1 cellular context compared by ENCODE assay signal in genomic region chr4:186643501-186644315, GRCh38.
TF ChIP-seq lines count a peak whose summit lies in the region.

No MANE protein-coding gene starts in this region.

TF ChIP-seq in K562, 482 proteins besides CTCF, POLR2A, EP300 and RAD21 (continued from another document and continues in another):
- TF ChIP-seq, protein P1, sequence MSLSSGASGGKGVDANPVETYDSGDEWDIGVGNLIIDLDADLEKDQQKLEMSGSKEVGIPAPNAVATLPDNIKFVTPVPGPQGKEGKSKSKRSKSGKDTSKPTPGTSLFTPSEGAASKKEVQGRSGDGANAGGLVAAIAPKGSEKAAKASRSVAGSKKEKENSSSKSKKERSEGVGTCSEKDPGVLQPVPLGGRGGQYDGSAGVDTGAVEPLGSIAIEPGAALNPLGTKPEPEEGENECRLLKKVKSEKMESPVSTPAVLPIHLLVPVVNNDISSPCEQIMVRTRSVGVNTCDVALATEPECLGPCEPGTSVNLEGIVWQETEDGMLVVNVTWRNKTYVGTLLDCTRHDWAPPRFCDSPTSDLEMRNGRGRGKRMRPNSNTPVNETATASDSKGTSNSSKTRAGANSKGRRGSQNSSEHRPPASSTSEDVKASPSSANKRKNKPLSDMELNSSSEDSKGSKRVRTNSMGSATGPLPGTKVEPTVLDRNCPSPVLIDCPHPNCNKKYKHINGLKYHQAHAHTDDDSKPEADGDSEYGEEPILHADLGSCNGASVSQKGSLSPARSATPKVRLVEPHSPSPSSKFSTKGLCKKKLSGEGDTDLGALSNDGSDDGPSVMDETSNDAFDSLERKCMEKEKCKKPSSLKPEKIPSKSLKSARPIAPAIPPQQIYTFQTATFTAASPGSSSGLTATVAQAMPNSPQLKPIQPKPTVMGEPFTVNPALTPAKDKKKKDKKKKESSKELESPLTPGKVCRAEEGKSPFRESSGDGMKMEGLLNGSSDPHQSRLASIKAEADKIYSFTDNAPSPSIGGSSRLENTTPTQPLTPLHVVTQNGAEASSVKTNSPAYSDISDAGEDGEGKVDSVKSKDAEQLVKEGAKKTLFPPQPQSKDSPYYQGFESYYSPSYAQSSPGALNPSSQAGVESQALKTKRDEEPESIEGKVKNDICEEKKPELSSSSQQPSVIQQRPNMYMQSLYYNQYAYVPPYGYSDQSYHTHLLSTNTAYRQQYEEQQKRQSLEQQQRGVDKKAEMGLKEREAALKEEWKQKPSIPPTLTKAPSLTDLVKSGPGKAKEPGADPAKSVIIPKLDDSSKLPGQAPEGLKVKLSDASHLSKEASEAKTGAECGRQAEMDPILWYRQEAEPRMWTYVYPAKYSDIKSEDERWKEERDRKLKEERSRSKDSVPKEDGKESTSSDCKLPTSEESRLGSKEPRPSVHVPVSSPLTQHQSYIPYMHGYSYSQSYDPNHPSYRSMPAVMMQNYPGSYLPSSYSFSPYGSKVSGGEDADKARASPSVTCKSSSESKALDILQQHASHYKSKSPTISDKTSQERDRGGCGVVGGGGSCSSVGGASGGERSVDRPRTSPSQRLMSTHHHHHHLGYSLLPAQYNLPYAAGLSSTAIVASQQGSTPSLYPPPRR (CRISPR knock-in tag; IDR thresholded peaks at IDR 0.05; ENCODE audit: borderline replicate concordance) = no peak
- TF ChIP-seq HDAC3 (IDR thresholded peaks at IDR 0.05; ENCODE audit: borderline replicate concordance, partially characterized antibody) (no peak), CGGBP1 (CRISPR knock-in tag; IDR thresholded peaks at IDR 0.05) (no peak), ZFP1 (CRISPR knock-in tag; IDR thresholded peaks at IDR 0.05) (no peak), ZNF431 (CRISPR knock-in tag; IDR thresholded peaks at IDR 0.05) (no peak), SMARCE1 (IDR thresholded peaks at IDR 0.05) (peak; percentile 39; the same call in 1 of the 2 replicates), RBM22 (IDR thresholded peaks at IDR 0.05; ENCODE audit: low read depth, low read length, poor library complexity, severe bottlenecking) (no peak), ZNF398 (CRISPR knock-in tag; IDR thresholded peaks at IDR 0.05) (no peak), DMBX1 (CRISPR knock-in tag; IDR thresholded peaks at IDR 0.05; ENCODE audit: borderline replicate concordance) (no peak), PRMT5 (CRISPR knock-in tag; IDR thresholded peaks at IDR 0.05) (no peak), NR2C1 (IDR thresholded peaks at IDR 0.05) (peak; percentile 83), NR2C1 (tag; IDR thresholded peaks at IDR 0.05) (peak; percentile 95), HDAC8 (tag; IDR thresholded peaks at IDR 0.05) (no peak), SMAD1 (IDR thresholded peaks at IDR 0.05; ENCODE audit: low read depth, low read length, partially characterized antibody) (no peak), KDM4B (IDR thresholded peaks at IDR 0.05; ENCODE audit: borderline replicate concordance in 2 of 2, low read depth in 1 of 2) (no peak), ZNF717 (CRISPR knock-in tag; IDR thresholded peaks at IDR 0.05) (no peak), DPF2 (IDR thresholded peaks at IDR 0.05) (0 out of 2 replicates have a peak, but pooled peaks have one; percentile 26), ATF1 (CRISPR knock-in tag; IDR thresholded peaks at IDR 0.05) (no peak), ATF1 (tag; IDR thresholded peaks at IDR 0.05) (no peak), EGR1 (conservative IDR thresholded peaks at IDR 0.05) (no peak), ZEB2 (IDR thresholded peaks at IDR 0.05) (no peak), MEF2A (IDR thresholded peaks at IDR 0.05; ENCODE audit: control insufficient read depth, low read depth, low read length) (no peak), NCOA2 (IDR thresholded peaks at IDR 0.05; ENCODE audit: partially characterized antibody in 2 of 2) (no peak), CHD7 (IDR thresholded peaks at IDR 0.05; ENCODE audit: low read depth, low read length) (no peak), KLF1 (tag; IDR thresholded peaks at IDR 0.05) (no peak), SRSF3 (IDR thresholded peaks at IDR 0.05; ENCODE audit: insufficient read depth, low read length) (no peak), MYNN (IDR thresholded peaks at IDR 0.05) (no peak), MYNN (CRISPR knock-in tag; IDR thresholded peaks at IDR 0.05) (no peak), FOXA1 (IDR thresholded peaks at IDR 0.05; ENCODE audit: borderline replicate concordance) (no peak), ZNF174 (CRISPR knock-in tag; IDR thresholded peaks at IDR 0.05) (no peak), ETV1 (tag; conservative IDR thresholded peaks at IDR 0.05; ENCODE audit: low read depth) (no peak), XRCC4 (IDR thresholded peaks at IDR 0.05; ENCODE audit: extremely low read depth, insufficient read depth, insufficient read length) (no peak), IRF1 (CRISPR knock-in tag; IDR thresholded peaks at IDR 0.05; ENCODE audit: borderline replicate concordance) (no peak)
- TF ChIP-seq, protein P2, sequence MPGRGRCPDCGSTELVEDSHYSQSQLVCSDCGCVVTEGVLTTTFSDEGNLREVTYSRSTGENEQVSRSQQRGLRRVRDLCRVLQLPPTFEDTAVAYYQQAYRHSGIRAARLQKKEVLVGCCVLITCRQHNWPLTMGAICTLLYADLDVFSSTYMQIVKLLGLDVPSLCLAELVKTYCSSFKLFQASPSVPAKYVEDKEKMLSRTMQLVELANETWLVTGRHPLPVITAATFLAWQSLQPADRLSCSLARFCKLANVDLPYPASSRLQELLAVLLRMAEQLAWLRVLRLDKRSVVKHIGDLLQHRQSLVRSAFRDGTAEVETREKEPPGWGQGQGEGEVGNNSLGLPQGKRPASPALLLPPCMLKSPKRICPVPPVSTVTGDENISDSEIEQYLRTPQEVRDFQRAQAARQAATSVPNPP (IDR thresholded peaks at IDR 0.05; ENCODE audit: borderline replicate concordance, insufficient read depth, insufficient read length) = no peak
- TF ChIP-seq, protein P3, sequence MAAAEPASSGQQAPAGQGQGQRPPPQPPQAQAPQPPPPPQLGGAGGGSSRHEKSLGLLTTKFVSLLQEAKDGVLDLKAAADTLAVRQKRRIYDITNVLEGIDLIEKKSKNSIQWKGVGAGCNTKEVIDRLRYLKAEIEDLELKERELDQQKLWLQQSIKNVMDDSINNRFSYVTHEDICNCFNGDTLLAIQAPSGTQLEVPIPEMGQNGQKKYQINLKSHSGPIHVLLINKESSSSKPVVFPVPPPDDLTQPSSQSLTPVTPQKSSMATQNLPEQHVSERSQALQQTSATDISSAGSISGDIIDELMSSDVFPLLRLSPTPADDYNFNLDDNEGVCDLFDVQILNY (CRISPR knock-in tag; IDR thresholded peaks at IDR 0.05) = no peak
- TF ChIP-seq, protein P4, sequence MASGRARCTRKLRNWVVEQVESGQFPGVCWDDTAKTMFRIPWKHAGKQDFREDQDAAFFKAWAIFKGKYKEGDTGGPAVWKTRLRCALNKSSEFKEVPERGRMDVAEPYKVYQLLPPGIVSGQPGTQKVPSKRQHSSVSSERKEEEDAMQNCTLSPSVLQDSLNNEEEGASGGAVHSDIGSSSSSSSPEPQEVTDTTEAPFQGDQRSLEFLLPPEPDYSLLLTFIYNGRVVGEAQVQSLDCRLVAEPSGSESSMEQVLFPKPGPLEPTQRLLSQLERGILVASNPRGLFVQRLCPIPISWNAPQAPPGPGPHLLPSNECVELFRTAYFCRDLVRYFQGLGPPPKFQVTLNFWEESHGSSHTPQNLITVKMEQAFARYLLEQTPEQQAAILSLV (tag; IDR thresholded peaks at IDR 0.05) = no peak
- TF ChIP-seq, protein P5, sequence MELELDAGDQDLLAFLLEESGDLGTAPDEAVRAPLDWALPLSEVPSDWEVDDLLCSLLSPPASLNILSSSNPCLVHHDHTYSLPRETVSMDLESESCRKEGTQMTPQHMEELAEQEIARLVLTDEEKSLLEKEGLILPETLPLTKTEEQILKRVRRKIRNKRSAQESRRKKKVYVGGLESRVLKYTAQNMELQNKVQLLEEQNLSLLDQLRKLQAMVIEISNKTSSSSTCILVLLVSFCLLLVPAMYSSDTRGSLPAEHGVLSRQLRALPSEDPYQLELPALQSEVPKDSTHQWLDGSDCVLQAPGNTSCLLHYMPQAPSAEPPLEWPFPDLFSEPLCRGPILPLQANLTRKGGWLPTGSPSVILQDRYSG (tag; conservative IDR thresholded peaks at IDR 0.05; ENCODE audit: low read depth) = no peak
